1 cellular context compared by ENCODE assay signal in genomic region chr6:149064026-149065017, GRCh38.
TF ChIP-seq lines count a peak whose summit lies in the region.

No MANE protein-coding gene starts in this region.

TF ChIP-seq in GM12878, 131 proteins besides CTCF, POLR2A, EP300 and RAD21:
- TF ChIP-seq MLLT1 (IDR thresholded peaks at IDR 0.05) (0 out of 2 replicates have a peak, but pooled peaks have one; percentile 41), CEBPB (IDR thresholded peaks at IDR 0.05; ENCODE audit: borderline replicate concordance in 1 of 2, low read depth in 2 of 2, low read length in 2 of 2) (no peak)
